Comparison of ENCODE assay signal across 11 cellular contexts in genomic region chr12:109840349-109841073, GRCh38. TPM values are rescaled to one million over a fixed set of nuclear protein-coding genes. Genes with fewer than 3 reads are reported as not detected.
DNase-seq lines count a peak whose midpoint lies in the region; ATAC-seq, FAIRE-seq and TF ChIP-seq lines count a peak whose summit lies in the region.
"Had no signal": no experiment of that assay in that cellular context is flagged by ENCODE, and none has a peak within 500 bp of the region (broad histone marks: within the 10 kb centered on the region; RNA-seq: fewer than 3 reads in every experiment).

No MANE protein-coding gene starts in this region.

- WGBS in esophagus muscularis mucosa, result 71% methylated on average over 5 of the region's 7 CpGs

- intact Hi-C loops in esophagus muscularis mucosa (cut with DNase I), result no loop called here

- DNase-seq in NCI-H1092 treated with DMSO at 0.1 percent for 48 hours (lab: John Stamatoyannopoulos, UW), result peak; percentile 16
- DNase-seq in NCI-H1092 (lab: John Stamatoyannopoulos, UW), result no peak
- DNase-seq in NCI-H748 (lab: John Stamatoyannopoulos, UW; ENCODE audit: unreplicated experiment), result peak; percentile 88
- peak; percentile 65 for DNase-seq in globus pallidus (ENCODE audit: low spot score)
- peak; percentile 57 for DNase-seq in urothelium cell line (ENCODE audit: low spot score)
- no peak for DNase-seq in esophagus muscularis mucosa (ENCODE audit: extremely low spot score)
- DNase-seq: 8988T; activated T-cell treated with anti-CD3 and anti-CD28 coated beads, Interleukin-2, amount 50 U/mL, for 48 hours; KG1 had no signal

- TF ChIP-seq EP300 in esophagus muscularis mucosa (IDR thresholded peaks at IDR 0.05), result no peak

- no peak overlapping the region for H3K4me3 ChIP-seq in esophagus muscularis mucosa

- no peak overlapping the region for H3K27ac ChIP-seq in esophagus muscularis mucosa (replicated peaks in 1 of 4)

- no peak for FAIRE-seq in urothelium cell line (lab: Jason Lieb, UNC)

- TF ChIP-seq POLR2A in esophagus muscularis mucosa (IDR thresholded peaks at IDR 0.05; ENCODE audit: low read depth), result no peak

- peaks cover 0 to 7% (median 6%) of the 10 kb centered on the region in 4 donors for H3K4me1 ChIP-seq in esophagus muscularis mucosa

- H3K9me3 ChIP-seq in esophagus muscularis mucosa, result no peaks in the 10 kb centered on the region

- ATAC-seq in HG03095 (IDR thresholded peaks at IDR 0.05; ENCODE audit: unreplicated experiment), result no peak
- no peak for ATAC-seq in GM18858 (IDR thresholded peaks at IDR 0.05; ENCODE audit: unreplicated experiment)

- no peaks in the 10 kb centered on the region for H3K36me3 ChIP-seq in esophagus muscularis mucosa

- no peak for TF ChIP-seq CTCF in esophagus muscularis mucosa (IDR thresholded peaks at IDR 0.05)

- peaks cover 0 to 6% (median 0%) of the 10 kb centered on the region in 4 donors for H3K27me3 ChIP-seq in esophagus muscularis mucosa

RNA-seq across cellular contexts. Expression of gene TRPV4, which starts 7.3 kb away (rescaled TPM):
- under 1 TPM; under 0.01 to 0.63 (median 0.35) TPM for total RNA-seq in esophagus muscularis mucosa

RNA-seq across cellular contexts. Expression of gene GLTP, which starts 39.8 kb away (rescaled TPM):
- total RNA-seq in esophagus muscularis mucosa, result 10 to 100 TPM; 37.0 to 47.7 (median 39.6) TPM

RNA-seq across cellular contexts. Expression of gene TCHP, which starts 59.6 kb away (rescaled TPM):
- 10 to 100 TPM; 17.1 to 31.6 (median 21.0) TPM for total RNA-seq in esophagus muscularis mucosa

Comparison
In these comparisons a context has a peak if more than half of its experiments do, and no peak if none do; other contexts are left out.
1. DNase-seq: peak in NCI-H1092 treated with DMSO at 0.1 percent for 48 hours (single experiment), NCI-H748 (single experiment), globus pallidus (single experiment) and urothelium cell line (single experiment); none in NCI-H1092 (single experiment) and esophagus muscularis mucosa (single experiment).